ENCODE assay signal across 16 cellular contexts in the genomic region with DNA sequence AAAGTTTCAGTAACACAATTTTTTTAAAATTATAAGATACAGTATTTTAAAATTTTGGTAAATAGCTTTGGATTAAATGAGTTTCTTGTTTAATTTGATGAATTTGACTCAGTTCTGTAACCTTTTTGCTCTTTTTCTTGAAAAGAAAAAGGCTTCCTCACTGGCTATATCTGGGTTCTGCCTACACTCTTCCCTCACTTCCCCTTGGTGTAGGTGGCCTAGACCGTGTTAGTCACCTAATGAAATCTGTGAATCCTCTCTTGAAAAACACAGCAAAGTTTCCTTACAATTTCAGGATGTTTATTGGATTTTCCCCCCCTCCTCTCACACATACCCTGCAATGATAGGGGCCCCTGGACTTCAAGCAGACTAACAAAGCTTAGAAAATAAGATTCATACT.
"Had no signal": no experiment of that assay in that cellular context is flagged by ENCODE, and none has a peak within 500 bp of the region (broad histone marks: within the 10 kb centered on the region; RNA-seq: fewer than 3 reads in every experiment).

No MANE protein-coding gene starts in this region.

- H3K27ac Mint-ChIP-seq: activated CD4-positive, alpha-beta memory T cell treated with anti-CD3 and anti-CD28 coated beads, Interleukin-2, amount 10 ng/mL, durations not matched to agents 7 days and 5 days; progenitor cell of endocrine pancreas had no signal

- H3K4me1 ChIP-seq: testis, upper lobe of right lung had no signal

- ATAC-seq: esophagus mucosa, right cardiac atrium, upper lobe of right lung had no signal

- H3K27me3 ChIP-seq: testis, upper lobe of right lung had no signal

- DNase-seq: activated CD4-positive, alpha-beta memory T cell treated with anti-CD3 and anti-CD28 coated beads, Interleukin-2, amount 10 ng/mL, durations not matched to agents 7 days and 5 days; activated CD4-positive, CD25-positive, alpha-beta regulatory T cell treated with anti-CD3 and anti-CD28 coated beads, Interleukin-2, amount 50 U/mL, for 72 hours; activated CD8-positive, alpha-beta memory T cell treated with anti-CD3 and anti-CD28 coated beads, Interleukin-2, amount 50 U/mL, for 4 hours; amniotic stem cell; hypothalamus; kidney glomerular epithelial cell; right cardiac atrium; stimulated activated CD4-positive, alpha-beta T cell treated with anti-CD3 and anti-CD28 coated beads, Interleukin-15, amount 100 ng/mL, for 24 hours; stimulated activated CD4-positive, alpha-beta T cell treated with anti-CD3 and anti-CD28 coated beads, Interleukin-4, amount 100 ng/mL, for 1 hour; stimulated activated naive CD4-positive, alpha-beta T cell treated with Interleukin-2 at 50 U/mL for 16 hours; testis; upper lobe of right lung had no signal

- H3K27me3 Mint-ChIP-seq: activated CD4-positive, alpha-beta memory T cell treated with anti-CD3 and anti-CD28 coated beads, Interleukin-2, amount 10 ng/mL, durations not matched to agents 7 days and 5 days; progenitor cell of endocrine pancreas had no signal

- H3K36me3 ChIP-seq: upper lobe of right lung had no signal

- H3K4me3 ChIP-seq: SK-N-MC, skin epidermis, testis, upper lobe of right lung had no signal

- H3K9me3 ChIP-seq: testis, upper lobe of right lung had no signal

- H3K27ac ChIP-seq: SK-N-MC, skin epidermis, testis, upper lobe of right lung had no signal

- H3K4me3 Mint-ChIP-seq: activated CD4-positive, alpha-beta memory T cell treated with anti-CD3 and anti-CD28 coated beads, Interleukin-2, amount 10 ng/mL, durations not matched to agents 7 days and 5 days had no signal
